32 cellular contexts compared by ENCODE assay signal in the genomic region with DNA sequence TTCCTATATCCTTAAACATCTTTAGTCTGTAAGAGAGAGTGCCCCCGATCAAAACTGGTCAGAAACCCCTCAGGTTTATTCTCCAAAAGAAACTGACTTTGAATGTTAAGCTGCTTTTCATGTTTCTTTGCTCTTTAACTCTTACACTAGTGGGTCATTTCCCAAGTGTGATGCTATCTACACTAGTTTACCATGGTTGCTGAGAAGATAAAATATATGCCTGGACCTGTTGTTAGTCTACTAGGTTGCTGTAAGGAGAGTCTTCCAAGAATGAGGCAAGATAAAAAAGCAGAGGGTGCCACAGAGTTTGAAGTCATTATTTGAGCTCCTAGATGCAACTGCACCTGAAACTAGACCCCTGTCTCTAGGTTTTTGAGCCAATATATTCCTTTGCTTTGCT. TPM values are rescaled to one million over a fixed set of nuclear protein-coding genes. Genes with fewer than 3 reads are reported as not detected.
"Had no signal": no experiment of that assay in that cellular context is flagged by ENCODE, and none has a peak within 500 bp of the region (broad histone marks: within the 10 kb centered on the region; RNA-seq: fewer than 3 reads in every experiment).

No MANE protein-coding gene starts in this region.

- H3K4me1 Mint-ChIP-seq: mesothelial cell of epicardium; stimulated activated naive CD8-positive, alpha-beta T cell treated with anti-CD3 and anti-CD28 coated beads, Interleukin-15, amount 100 ng/mL, for 72 hours had no signal

- DNase-seq: hypothalamus; immature natural killer cell; kidney; left colon; left lung; mesendoderm; naive B cell; natural killer cell; ovary; right lobe of liver; stimulated activated CD4-positive, alpha-beta T cell treated with anti-CD3 and anti-CD28 coated beads, Interleukin-1b, Interleukin-23, amount 100 ng/mL, for 48 hours; stimulated activated CD4-positive, alpha-beta T cell treated with anti-CD3 and anti-CD28 coated beads, Interleukin-2, amount 100 ng/mL, for 48 hours; stimulated activated CD4-positive, alpha-beta T cell treated with anti-CD3 and anti-CD28 coated beads, Interleukin-4, amount 100 ng/mL, for 4 hours; stimulated activated CD8-positive, alpha-beta memory T cell treated with anti-CD3 and anti-CD28 coated beads, Interleukin-4, amount 100 ng/mL, for 48 hours; stimulated activated naive CD4-positive, alpha-beta T cell treated with Interleukin-2 at 50 U/mL for 16 hours; stimulated activated naive CD8-positive, alpha-beta T cell treated with anti-CD3 and anti-CD28 coated beads, Interleukin-15, amount 100 ng/mL, for 72 hours; substantia nigra; uterus had no signal

- H3K4me3 Mint-ChIP-seq: immature natural killer cell; mesothelial cell of epicardium; naive B cell; natural killer cell; stimulated activated memory B cell treated with anti-CD40 and anti-IgM and Interleukin-4, amounts not matched to agents 10 μg/mL and 1 μg/mL and 100 μg/mL, for 72 hours; stimulated activated naive CD8-positive, alpha-beta T cell treated with anti-CD3 and anti-CD28 coated beads, Interleukin-15, amount 100 ng/mL, for 72 hours; type B pancreatic cell had no signal

- H3K27me3 Mint-ChIP-seq: naive B cell; progenitor cell of endocrine pancreas; stimulated activated memory B cell treated with anti-CD40 and anti-IgM and Interleukin-4, amounts not matched to agents 10 μg/mL and 1 μg/mL and 100 μg/mL, for 72 hours; stimulated activated naive CD8-positive, alpha-beta T cell treated with anti-CD3 and anti-CD28 coated beads, Interleukin-15, amount 100 ng/mL, for 72 hours; type B pancreatic cell had no signal

- H3K4me3 ChIP-seq: left lung, lung, ovary, right atrium auricular region, right lobe of liver, smooth muscle cell, tibial nerve, uterus had no signal

- H3K27ac ChIP-seq: left lung, ovary, right atrium auricular region, right lobe of liver, tibial nerve, uterus had no signal

- H3K36me3 Mint-ChIP-seq: natural killer cell had no signal

- FAIRE-seq: islet of Langerhans, kidney had no signal

- H3K4me2 ChIP-seq: smooth muscle cell had no signal

- H3K9me3 ChIP-seq: left lung, ovary, right atrium auricular region, right lobe of liver, tibial nerve, uterus had no signal

- H3K27me3 ChIP-seq: left lung, ovary, right atrium auricular region, right lobe of liver, tibial nerve, uterus had no signal

- H3K27ac Mint-ChIP-seq: mesothelial cell of epicardium; stimulated activated memory B cell treated with anti-CD40 and anti-IgM and Interleukin-4, amounts not matched to agents 10 μg/mL and 1 μg/mL and 100 μg/mL, for 72 hours; stimulated activated naive CD8-positive, alpha-beta T cell treated with anti-CD3 and anti-CD28 coated beads, Interleukin-15, amount 100 ng/mL, for 72 hours; type B pancreatic cell had no signal

- H3K9me3 Mint-ChIP-seq: immature natural killer cell, natural killer cell, type B pancreatic cell had no signal

- H3K4me1 ChIP-seq: left lung, right atrium auricular region, right lobe of liver, tibial nerve, uterus had no signal

- H3K36me3 ChIP-seq: left lung, ovary, right atrium auricular region, right lobe of liver, uterus had no signal

- ATAC-seq: left colon; left lung; natural killer cell; right lobe of liver; stimulated activated memory B cell treated with anti-CD40 and anti-IgM and Interleukin-4, amounts not matched to agents 10 μg/mL and 1 μg/mL and 100 μg/mL, for 72 hours; stimulated activated naive CD8-positive, alpha-beta T cell treated with anti-CD3 and anti-CD28 coated beads, Interleukin-15, amount 100 ng/mL, for 72 hours had no signal

RNA-seq across cellular contexts. Expression of gene AQP8, which starts 53.1 kb away (rescaled TPM):
- total RNA-seq: kidney, left lung, lower leg skin, lung, mesothelial cell of epicardium, omental fat pad, ovary, progenitor cell of endocrine pancreas, pulmonary artery endothelial cell, renal cortical epithelial cell, right atrium auricular region, skeletal muscle tissue, smooth muscle cell, tibial nerve had no signal
- polyA plus RNA-seq: immature natural killer cell, smooth muscle cell had no signal
